In genomic region chr10:69379800-69380199, GRCh38 we compare ENCODE assay signal across 29 cellular contexts. TPM values are rescaled to one million over a fixed set of nuclear protein-coding genes. Genes with fewer than 3 reads are reported as not detected.
"Had no signal": no experiment of that assay in that cellular context is flagged by ENCODE, and none has a peak within 500 bp of the region (broad histone marks: within the 10 kb centered on the region; RNA-seq: fewer than 3 reads in every experiment).

No MANE protein-coding gene starts in this region.

- H3K9me3 ChIP-seq: gastrocnemius medialis, prostate gland, sigmoid colon, stomach, thyroid gland, vagina had no signal

- H3K4me2 ChIP-seq: neural progenitor cell had no signal

- FAIRE-seq: kidney had no signal

- H3K4me3 ChIP-seq: dorsolateral prefrontal cortex, gastrocnemius medialis, lung, neural progenitor cell, prostate gland, sigmoid colon, stomach, thyroid gland, vagina had no signal

- H3K27ac ChIP-seq: dorsolateral prefrontal cortex, epithelial cell of prostate, gastrocnemius medialis, neural progenitor cell, parathyroid adenoma, prostate gland, sigmoid colon, stomach, vagina had no signal

- H3K27me3 Mint-ChIP-seq: naive thymus-derived CD4-positive, alpha-beta T cell had no signal

- DNase-seq: cortex of kidney; dorsolateral prefrontal cortex; effector CD4-positive, alpha-beta T cell; foreskin fibroblast; gastrocnemius medialis; head of caudate nucleus; kidney; mesendoderm; midbrain; naive thymus-derived CD4-positive, alpha-beta T cell; right cardiac atrium; sigmoid colon; stimulated activated CD4-positive, alpha-beta T cell treated with anti-CD3 and anti-CD28 coated beads, Interleukin-2, amount 100 ng/mL, for 24 hours; stimulated activated CD4-positive, alpha-beta T cell treated with anti-CD3 and anti-CD28 coated beads, Interleukin-4, amount 100 ng/mL, for 24 hours; stimulated activated naive CD4-positive, alpha-beta T cell treated with Interleukin-2 at 50 U/mL for 16 hours; stomach; thyroid gland; trophoblast cell had no signal

- H3K27me3 ChIP-seq: gastrocnemius medialis, neural progenitor cell, sigmoid colon, stomach, thyroid gland, vagina had no signal

- ATAC-seq: esophagus mucosa; gastrocnemius medialis; left lobe of liver; naive thymus-derived CD4-positive, alpha-beta T cell; right cardiac atrium; stimulated activated effector memory CD8-positive, alpha-beta T cell treated with anti-CD3 and anti-CD28 coated beads, Interleukin-12 subunit alpha, Interleukin-12 subunit beta, amount 100 ng/mL, for 72 hours had no signal

- H3K36me3 ChIP-seq: neural progenitor cell had no signal

- H3K4me3 Mint-ChIP-seq: naive thymus-derived CD4-positive, alpha-beta T cell; nephron; neural progenitor cell; stimulated activated effector memory CD8-positive, alpha-beta T cell treated with anti-CD3 and anti-CD28 coated beads, Interleukin-12 subunit alpha, Interleukin-12 subunit beta, amount 100 ng/mL, for 72 hours had no signal

- H2AFZ ChIP-seq: neural progenitor cell, parathyroid adenoma had no signal

- H3K27ac Mint-ChIP-seq: nephron, neural progenitor cell had no signal

- H3K9me3 Mint-ChIP-seq: naive thymus-derived CD4-positive, alpha-beta T cell; nephron; neural progenitor cell; stimulated activated effector memory CD8-positive, alpha-beta T cell treated with anti-CD3 and anti-CD28 coated beads, Interleukin-12 subunit alpha, Interleukin-12 subunit beta, amount 100 ng/mL, for 72 hours had no signal

- H3K9ac ChIP-seq: neural progenitor cell, parathyroid adenoma had no signal

RNA-seq across cellular contexts. Expression of gene TACR2, which starts 36.9 kb away (rescaled TPM):
- total RNA-seq: left lobe of liver, skeletal muscle tissue, thyroid gland had no signal
